ENCODE assay signal across 1 cellular context in genomic region chr9:128656416-128657343, GRCh38.
TF ChIP-seq lines count a peak whose summit lies in the region.

Gene DYNC2I2 (minus strand): TSS chr9:128656847. CDS start chr9:128656726, 121 bp downstream.

TF ChIP-seq in H1, 55 proteins besides CTCF, POLR2A, EP300 and RAD21:
- TF ChIP-seq TBP (IDR thresholded peaks at IDR 0.05; ENCODE audit: low read depth, low read length) = peak; percentile 75
- peak; percentile 78 for TF ChIP-seq TAF7 (optimal IDR thresholded peaks at IDR 0.05; ENCODE audit: borderline replicate concordance, low read depth, low read length)
- TF ChIP-seq SIN3A (conservative IDR thresholded peaks at IDR 0.05 in 1 of 2, IDR thresholded peaks at IDR 0.05 in 1 of 2; ENCODE audit: low read depth in 1 of 2, low read length in 2 of 2) = peak; percentile 65 to 86; a peak in 1 of 4 replicates
- TF ChIP-seq SIX5 (IDR thresholded peaks at IDR 0.05; ENCODE audit: low read depth, low read length) = peak; percentile 49; the same call in 1 of the 2 replicates
- peak; percentile 82 for TF ChIP-seq MAX (IDR thresholded peaks at IDR 0.05)
- no peak for TF ChIP-seq EGR1 (IDR thresholded peaks at IDR 0.05; ENCODE audit: borderline replicate concordance, low read depth, low read length)
- TF ChIP-seq KDM4A (IDR thresholded peaks at IDR 0.05; ENCODE audit: low read depth, low read length, severe bottlenecking) = peak; percentile 77
- peak; percentile 79 for TF ChIP-seq PHF8 (conservative IDR thresholded peaks at IDR 0.05; ENCODE audit: low read depth, low read length)
- peak; percentile 43; the same call in 1 of the 2 replicates for TF ChIP-seq POLR2AphosphoS5 (IDR thresholded peaks at IDR 0.05; ENCODE audit: low read depth, low read length)
- no peak for TF ChIP-seq ATF3 (IDR thresholded peaks at IDR 0.05; ENCODE audit: insufficient read depth, low read depth, low read length)
- TF ChIP-seq TEAD4 (IDR thresholded peaks at IDR 0.05; ENCODE audit: low read depth, low read length) = peak; percentile 96
- no peak for TF ChIP-seq RNF2 (IDR thresholded peaks at IDR 0.05; ENCODE audit: borderline replicate concordance, low read depth, low read length, missing control alignments, poor library complexity, severe bottlenecking)
- 0 out of 2 replicates have a peak, but pooled peaks have one; percentile 44 for TF ChIP-seq SP1 (IDR thresholded peaks at IDR 0.05; ENCODE audit: low read depth, low read length)
- peak; percentile 85 for TF ChIP-seq ASH2L (IDR thresholded peaks at IDR 0.05; ENCODE audit: low read length)
- peak; percentile 9; the same call in 1 of the 2 replicates for TF ChIP-seq NRF1 (IDR thresholded peaks at IDR 0.05; ENCODE audit: low read depth, low read length)
- peak; percentile 78 for TF ChIP-seq E2F6 (IDR thresholded peaks at IDR 0.05)
- TF ChIP-seq SAP30 (IDR thresholded peaks at IDR 0.05; ENCODE audit: insufficient read depth, insufficient replicate concordance, low read length) = peak; percentile 83
- TF ChIP-seq CREB1 (IDR thresholded peaks at IDR 0.05) = peak; percentile 95
- peak; percentile 50 for TF ChIP-seq SRF (IDR thresholded peaks at IDR 0.05; ENCODE audit: low read depth, low read length)
- TF ChIP-seq ZNF274 (IDR thresholded peaks at IDR 0.05; ENCODE audit: borderline replicate concordance, extremely low read depth, low read length) = no peak
- TF ChIP-seq TAF1 (IDR thresholded peaks at IDR 0.05; ENCODE audit: low read depth, low read length) = peak; percentile 92
- TF ChIP-seq ATF2 (IDR thresholded peaks at IDR 0.05; ENCODE audit: low read length) = peak; percentile 83
- peak; percentile 100 for TF ChIP-seq YY1 (IDR thresholded peaks at IDR 0.05; ENCODE audit: low read depth, low read length)
- no peak for TF ChIP-seq SP2 (IDR thresholded peaks at IDR 0.05; ENCODE audit: low read length)
- no peak for TF ChIP-seq TCF12 (IDR thresholded peaks at IDR 0.05; ENCODE audit: low read depth, low read length)
- no peak for TF ChIP-seq JUN (IDR thresholded peaks at IDR 0.05; ENCODE audit: low read depth, low read length)
